ENCODE assay signal across 17 cellular contexts in genomic region chr20:57724610-57725405, GRCh38.
"Had no signal": no experiment of that assay in that cellular context is flagged by ENCODE, and none has a peak within 500 bp of the region (broad histone marks: within the 10 kb centered on the region; RNA-seq: fewer than 3 reads in every experiment).

No MANE protein-coding gene starts in this region.

- H3K9me3 Mint-ChIP-seq: activated CD4-positive, alpha-beta T cell treated with anti-CD3 and anti-CD28 coated beads, Interleukin-2, amount 10 ng/mL, durations not matched to agents 24 days and 14 days; activated naive CD4-positive, alpha-beta T cell treated with anti-CD3 and anti-CD28 coated beads for 36 hours; activated naive CD8-positive, alpha-beta T cell treated with anti-CD3 and anti-CD28 coated beads, Interleukin-2, amount 50 U/mL, for 24 hours; activated T-cell treated with anti-CD3 and anti-CD28 coated beads, Interleukin-2, amount 50 U/mL, for 4 hours; naive thymus-derived CD8-positive, alpha-beta T cell; T-helper 1 cell treated with Interleukin-12 subunit alpha and Interleukin-12 subunit beta and Interleukin-4 antibody, amounts not matched to agents 30 μg/mL and 1 μg/mL, for 36 hours had no signal

- DNase-seq: activated CD4-positive, alpha-beta T cell treated with anti-CD3 and anti-CD28 coated beads, Interleukin-2, amount 10 ng/mL, durations not matched to agents 24 days and 14 days; activated CD8-positive, alpha-beta T cell treated with anti-CD3 and anti-CD28 coated beads, Interleukin-2, amount 10 ng/mL, durations not matched to agents 7 days and 5 days; activated naive CD4-positive, alpha-beta T cell treated with anti-CD3 and anti-CD28 coated beads for 36 hours; activated naive CD8-positive, alpha-beta T cell treated with anti-CD3 and anti-CD28 coated beads, Interleukin-2, amount 50 U/mL, for 24 hours; activated T-cell treated with anti-CD3 and anti-CD28 coated beads, Interleukin-2, amount 50 U/mL, for 4 hours; brain microvascular endothelial cell; central memory CD4-positive, alpha-beta T cell; foreskin melanocyte; heart left ventricle; kidney glomerular epithelial cell; left ventricle myocardium inferior; mammary epithelial cell; naive thymus-derived CD8-positive, alpha-beta T cell; stimulated activated naive CD4-positive, alpha-beta T cell; thyroid gland had no signal

- H3K79me2 ChIP-seq: parathyroid adenoma had no signal

- H3K4me3 Mint-ChIP-seq: activated CD4-positive, alpha-beta T cell treated with anti-CD3 and anti-CD28 coated beads, Interleukin-2, amount 10 ng/mL, durations not matched to agents 24 days and 14 days; activated CD8-positive, alpha-beta T cell treated with anti-CD3 and anti-CD28 coated beads, Interleukin-2, amount 10 ng/mL, durations not matched to agents 7 days and 5 days; activated naive CD4-positive, alpha-beta T cell treated with anti-CD3 and anti-CD28 coated beads for 36 hours; activated naive CD8-positive, alpha-beta T cell treated with anti-CD3 and anti-CD28 coated beads, Interleukin-2, amount 50 U/mL, for 24 hours; activated T-cell treated with anti-CD3 and anti-CD28 coated beads, Interleukin-2, amount 50 U/mL, for 4 hours; T-helper 1 cell treated with Interleukin-12 subunit alpha and Interleukin-12 subunit beta and Interleukin-4 antibody, amounts not matched to agents 30 μg/mL and 1 μg/mL, for 36 hours had no signal

- H3K4me3 ChIP-seq: heart left ventricle, left ventricle myocardium inferior, thyroid gland had no signal

- H3K4me1 ChIP-seq: heart left ventricle, left ventricle myocardium inferior, parathyroid adenoma, thyroid gland had no signal

- H3K27ac ChIP-seq: brain microvascular endothelial cell, heart left ventricle, left ventricle myocardium inferior, parathyroid adenoma, thyroid gland had no signal

- H3K4me1 Mint-ChIP-seq: activated CD4-positive, alpha-beta T cell treated with anti-CD3 and anti-CD28 coated beads, Interleukin-2, amount 10 ng/mL, durations not matched to agents 24 days and 14 days; activated naive CD8-positive, alpha-beta T cell treated with anti-CD3 and anti-CD28 coated beads, Interleukin-2, amount 50 U/mL, for 24 hours had no signal

- ATAC-seq: activated CD8-positive, alpha-beta T cell treated with anti-CD3 and anti-CD28 coated beads, Interleukin-2, amount 10 ng/mL, durations not matched to agents 7 days and 5 days; activated naive CD8-positive, alpha-beta T cell treated with anti-CD3 and anti-CD28 coated beads, Interleukin-2, amount 50 U/mL, for 24 hours; activated T-cell treated with anti-CD3 and anti-CD28 coated beads, Interleukin-2, amount 50 U/mL, for 4 hours; heart left ventricle; naive thymus-derived CD8-positive, alpha-beta T cell had no signal

- H3K9me3 ChIP-seq: heart left ventricle, left ventricle myocardium inferior, thyroid gland had no signal

- H3K9ac ChIP-seq: parathyroid adenoma had no signal

- H3K27me3 ChIP-seq: thyroid gland had no signal

- H3K36me3 Mint-ChIP-seq: naive thymus-derived CD8-positive, alpha-beta T cell had no signal

- H3K27ac Mint-ChIP-seq: activated CD4-positive, alpha-beta T cell treated with anti-CD3 and anti-CD28 coated beads, Interleukin-2, amount 10 ng/mL, durations not matched to agents 24 days and 14 days; activated CD8-positive, alpha-beta T cell treated with anti-CD3 and anti-CD28 coated beads, Interleukin-2, amount 10 ng/mL, durations not matched to agents 7 days and 5 days; activated naive CD4-positive, alpha-beta T cell treated with anti-CD3 and anti-CD28 coated beads for 36 hours; activated naive CD8-positive, alpha-beta T cell treated with anti-CD3 and anti-CD28 coated beads, Interleukin-2, amount 50 U/mL, for 24 hours; T-helper 1 cell treated with Interleukin-12 subunit alpha and Interleukin-12 subunit beta and Interleukin-4 antibody, amounts not matched to agents 30 μg/mL and 1 μg/mL, for 36 hours had no signal

- H3K36me3 ChIP-seq: brain microvascular endothelial cell, heart left ventricle, left ventricle myocardium inferior, thyroid gland had no signal

- H2AFZ ChIP-seq: parathyroid adenoma had no signal
